ENCODE assay signal across 9 cellular contexts in the genomic region with DNA sequence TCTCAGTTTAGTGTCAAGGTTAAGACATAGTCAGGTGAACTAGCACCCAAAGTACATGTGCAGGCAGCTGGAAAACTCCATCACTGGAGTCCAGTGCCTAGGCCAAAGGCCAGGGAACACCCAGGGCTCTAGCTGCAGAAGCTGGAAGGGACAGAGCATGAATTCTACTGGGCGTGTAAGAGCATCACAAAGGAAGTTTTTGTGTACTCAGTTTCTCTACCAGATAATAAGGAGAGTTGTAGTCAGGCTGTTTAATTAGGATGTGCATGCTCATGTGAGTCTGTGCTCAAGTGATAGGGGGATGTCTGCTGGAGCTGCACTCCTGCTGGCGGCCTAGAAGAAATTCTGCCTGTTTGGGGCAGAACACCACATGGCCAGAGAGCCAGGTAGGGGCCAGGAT. TPM values are rescaled to one million over a fixed set of nuclear protein-coding genes. Genes with fewer than 3 reads are reported as not detected.
DNase-seq lines count a peak whose midpoint lies in the region; TF ChIP-seq lines count a peak whose summit lies in the region.
"Had no signal": no experiment of that assay in that cellular context is flagged by ENCODE, and none has a peak within 500 bp of the region (broad histone marks: within the 10 kb centered on the region; RNA-seq: fewer than 3 reads in every experiment).

No MANE protein-coding gene starts in this region.

- H3K27ac ChIP-seq in DOHH2 (ENCODE audit: low read depth, low read length) (no peak overlapping the region), MM.1S (ENCODE audit: low read length) (no peak overlapping the region), neural cell (ENCODE audit: low read length) (no peak overlapping the region)

- H3K79me2 ChIP-seq in DOHH2 (ENCODE audit: control insufficient read depth, low read length) = peaks cover 18% of the 10 kb centered on the region
- H3K79me2 ChIP-seq in MM.1S (ENCODE audit: low read length) = no peaks in the 10 kb centered on the region
- H3K79me2 ChIP-seq in neural cell (replicated peaks; ENCODE audit: insufficient read depth, low read length) = no peaks in the 10 kb centered on the region

- H2AFZ ChIP-seq in MM.1S (ENCODE audit: low read length) = no peak overlapping the region
- H2AFZ ChIP-seq in neural cell (ENCODE audit: low read depth, low read length) = no peak overlapping the region

- H3K4me3 Mint-ChIP-seq in brain = peak overlapping the region; percentile 91 to 98 (median 95)

- H3K27ac Mint-ChIP-seq in brain = peak overlapping the region in 3 of 5 experiments; percentile 17 to 46 (median 46)

- peak overlapping the region; percentile 77 for H3K4me2 ChIP-seq in DOHH2 (ENCODE audit: low read length)
- H3K4me2 ChIP-seq in MM.1S (ENCODE audit: low read depth, low read length) = peak overlapping the region; percentile 64; the same call in 1 of the 2 replicates
- peak overlapping the region; percentile 35 for H3K4me2 ChIP-seq in neural cell (ENCODE audit: low read length)

- no peak for TF ChIP-seq CTCF in DOHH2 (IDR thresholded peaks at IDR 0.05; ENCODE audit: low read depth, low read length, poor library complexity, severe bottlenecking)
- TF ChIP-seq CTCF in MM.1S (IDR thresholded peaks at IDR 0.05; ENCODE audit: low read length) = no peak
- no peak for TF ChIP-seq CTCF in brain (conservative IDR thresholded peaks at IDR 0.05)
- no peak for TF ChIP-seq CTCF in neural cell (IDR thresholded peaks at IDR 0.05; ENCODE audit: poor library complexity, severe bottlenecking)

- peaks cover 3% of the 10 kb centered on the region for H3K27me3 Mint-ChIP-seq in brain

- no peak for TF ChIP-seq RAD21 in neural cell (conservative IDR thresholded peaks at IDR 0.05)

- H3K9me2 ChIP-seq in DOHH2 (replicated peaks; ENCODE audit: control insufficient read depth, low read length) (no peaks in the 10 kb centered on the region), MM.1S (replicated peaks; ENCODE audit: insufficient read depth, low read length) (no peaks in the 10 kb centered on the region), neural cell (ENCODE audit: insufficient read depth, low read length) (no peaks in the 10 kb centered on the region)

- no peaks in the 10 kb centered on the region for H3K9me3 ChIP-seq in DOHH2 (ENCODE audit: control insufficient read depth, insufficient read depth, low read length)
- H3K9me3 ChIP-seq in MM.1S (replicated peaks; ENCODE audit: insufficient read depth, low read length) = no peaks in the 10 kb centered on the region
- no peaks in the 10 kb centered on the region for H3K9me3 ChIP-seq in neural cell (ENCODE audit: low read length)

- peaks cover 16% of the 10 kb centered on the region for H3K36me3 ChIP-seq in DOHH2 (ENCODE audit: control insufficient read depth, low read length)
- H3K36me3 ChIP-seq in MM.1S (replicated peaks; ENCODE audit: insufficient read depth, low read length) = no peaks in the 10 kb centered on the region
- H3K36me3 ChIP-seq in neural cell (ENCODE audit: insufficient read depth, low read length) = no peaks in the 10 kb centered on the region

- H4K20me1 ChIP-seq in DOHH2 (ENCODE audit: control insufficient read depth, insufficient read depth, low read depth, low read length) (no peaks in the 10 kb centered on the region), MM.1S (ENCODE audit: insufficient read depth, low read length) (no peaks in the 10 kb centered on the region), neural cell (ENCODE audit: insufficient read depth) (no peaks in the 10 kb centered on the region)

- H3K9ac ChIP-seq in MM.1S (ENCODE audit: low read length) = no peak overlapping the region
- peak overlapping the region; percentile 75 for H3K9ac ChIP-seq in neural cell (ENCODE audit: low read length)

- H3K4me1 ChIP-seq in DOHH2 (ENCODE audit: control insufficient read depth, low read length) (peaks cover 22% of the 10 kb centered on the region), MM.1S (ENCODE audit: low read length) (no peaks in the 10 kb centered on the region)

- DNase-seq in MM.1S (no peak), NCI-H1048 (lab: John Stamatoyannopoulos, UW) (no peak), cerebellar cortex (ENCODE audit: low spot score) (no peak)
- no peak for DNase-seq in stimulated activated CD4-positive, alpha-beta T cell treated with anti-CD3 and anti-CD28 coated beads, Interleukin-15, amount 100 ng/mL, for 24 hours
- DNase-seq: activated T-cell treated with anti-CD3 and anti-CD28 coated beads for 4 hours, SIG-M5 had no signal

- H3K36me3 Mint-ChIP-seq in brain = peaks cover 42% of the 10 kb centered on the region

- H3K9me3 Mint-ChIP-seq in brain = peaks cover 0 to 5% (median 3%) of the 10 kb centered on the region in 5 experiments

- H3K4me1 Mint-ChIP-seq in brain = peaks cover 17% of the 10 kb centered on the region

- no peaks in the 10 kb centered on the region for H3K27me3 ChIP-seq in DOHH2 (ENCODE audit: control insufficient read depth, low read length)
- no peaks in the 10 kb centered on the region for H3K27me3 ChIP-seq in MM.1S (replicated peaks; ENCODE audit: insufficient read depth, low read length)
- no peaks in the 10 kb centered on the region for H3K27me3 ChIP-seq in neural cell (ENCODE audit: insufficient read depth, low read depth, low read length)

- no peak for TF ChIP-seq EP300 in neural cell (conservative IDR thresholded peaks at IDR 0.05; ENCODE audit: poor library complexity, severe bottlenecking)

- H3K4me3 ChIP-seq in DOHH2 (ENCODE audit: low read length) = peak overlapping the region; percentile 71
- peak overlapping the region; percentile 77; the same call in 1 of the 2 replicates for H3K4me3 ChIP-seq in MM.1S (ENCODE audit: low read length)
- peak overlapping the region; percentile 82 for H3K4me3 ChIP-seq in neural cell (ENCODE audit: low read length)

- H3F3A ChIP-seq in DOHH2 (ENCODE audit: control insufficient read depth, insufficient read depth) = no peaks in the 10 kb centered on the region
- H3F3A ChIP-seq in MM.1S (ENCODE audit: insufficient read depth, low read length) = no peaks in the 10 kb centered on the region
- no peaks in the 10 kb centered on the region for H3F3A ChIP-seq in neural cell (ENCODE audit: insufficient read depth, low read length, poor library complexity, severe bottlenecking)

TF ChIP-seq in neural cell, 6 proteins besides CTCF, POLR2A, EP300 and RAD21:
- TF ChIP-seq SMC3 (conservative IDR thresholded peaks at IDR 0.05; ENCODE audit: poor library complexity) (no peak), EZH2 (IDR thresholded peaks at IDR 0.05; ENCODE audit: borderline replicate concordance, insufficient read depth, low read length, poor library complexity, severe bottlenecking) (no peak), MXI1 (conservative IDR thresholded peaks at IDR 0.05; ENCODE audit: poor library complexity, severe bottlenecking) (no peak), POLR2AphosphoS5 (IDR thresholded peaks at IDR 0.05) (no peak), TAF1 (IDR thresholded peaks at IDR 0.05; ENCODE audit: low read depth) (no peak)
- TF ChIP-seq, protein P1, sequence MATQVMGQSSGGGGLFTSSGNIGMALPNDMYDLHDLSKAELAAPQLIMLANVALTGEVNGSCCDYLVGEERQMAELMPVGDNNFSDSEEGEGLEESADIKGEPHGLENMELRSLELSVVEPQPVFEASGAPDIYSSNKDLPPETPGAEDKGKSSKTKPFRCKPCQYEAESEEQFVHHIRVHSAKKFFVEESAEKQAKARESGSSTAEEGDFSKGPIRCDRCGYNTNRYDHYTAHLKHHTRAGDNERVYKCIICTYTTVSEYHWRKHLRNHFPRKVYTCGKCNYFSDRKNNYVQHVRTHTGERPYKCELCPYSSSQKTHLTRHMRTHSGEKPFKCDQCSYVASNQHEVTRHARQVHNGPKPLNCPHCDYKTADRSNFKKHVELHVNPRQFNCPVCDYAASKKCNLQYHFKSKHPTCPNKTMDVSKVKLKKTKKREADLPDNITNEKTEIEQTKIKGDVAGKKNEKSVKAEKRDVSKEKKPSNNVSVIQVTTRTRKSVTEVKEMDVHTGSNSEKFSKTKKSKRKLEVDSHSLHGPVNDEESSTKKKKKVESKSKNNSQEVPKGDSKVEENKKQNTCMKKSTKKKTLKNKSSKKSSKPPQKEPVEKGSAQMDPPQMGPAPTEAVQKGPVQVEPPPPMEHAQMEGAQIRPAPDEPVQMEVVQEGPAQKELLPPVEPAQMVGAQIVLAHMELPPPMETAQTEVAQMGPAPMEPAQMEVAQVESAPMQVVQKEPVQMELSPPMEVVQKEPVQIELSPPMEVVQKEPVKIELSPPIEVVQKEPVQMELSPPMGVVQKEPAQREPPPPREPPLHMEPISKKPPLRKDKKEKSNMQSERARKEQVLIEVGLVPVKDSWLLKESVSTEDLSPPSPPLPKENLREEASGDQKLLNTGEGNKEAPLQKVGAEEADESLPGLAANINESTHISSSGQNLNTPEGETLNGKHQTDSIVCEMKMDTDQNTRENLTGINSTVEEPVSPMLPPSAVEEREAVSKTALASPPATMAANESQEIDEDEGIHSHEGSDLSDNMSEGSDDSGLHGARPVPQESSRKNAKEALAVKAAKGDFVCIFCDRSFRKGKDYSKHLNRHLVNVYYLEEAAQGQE (IDR thresholded peaks at IDR 0.05; ENCODE audit: borderline replicate concordance) = no peak
TF ChIP-seq in neural cell: peak in this region for 0.

RNA-seq across cellular contexts. Expression of a gene that starts 8.1 kb away (rescaled TPM):
- polyA plus RNA-seq in brain (ENCODE audit: insufficient read depth, low read depth, low replicate concordance) (1.7 TPM), neural cell (22.0 and 24.4 TPM in 2 replicates)
- polyA minus RNA-seq in neural cell = 28.5 and 30.2 TPM in 2 replicates

RNA-seq across cellular contexts. Expression of a gene that starts 43.2 kb away (rescaled TPM):
- polyA plus RNA-seq in brain (ENCODE audit: insufficient read depth, low read depth, low replicate concordance) (7.3 TPM), neural cell (0.81 and 5.8 TPM in 2 replicates)
- 1.5 and 2.2 TPM in 2 replicates for polyA minus RNA-seq in neural cell

RNA-seq across cellular contexts. Expression of a gene that starts 57.9 kb away (rescaled TPM):
- polyA plus RNA-seq in brain (ENCODE audit: insufficient read depth, low read depth, low replicate concordance) (19.5 TPM), neural cell (217 and 225 TPM in 2 replicates)
- polyA minus RNA-seq in neural cell = 84.2 and 96.2 TPM in 2 replicates

Comparison
In these comparisons a context has a peak if more than half of its experiments do, and no peak if none do; other contexts are left out.
1. RNA of a gene that starts 57.9 kb away (polyA plus RNA-seq): 217 to 225 TPM in neural cell; 19.5 TPM in brain (single experiment); every median in the first group is over 10 times any median in the second.
2. Peak in every context shown above with its lines, with median percentiles within 50 percentile points of each other: H3K4me2 ChIP-seq and H3K4me3 ChIP-seq.